In the genomic region with DNA sequence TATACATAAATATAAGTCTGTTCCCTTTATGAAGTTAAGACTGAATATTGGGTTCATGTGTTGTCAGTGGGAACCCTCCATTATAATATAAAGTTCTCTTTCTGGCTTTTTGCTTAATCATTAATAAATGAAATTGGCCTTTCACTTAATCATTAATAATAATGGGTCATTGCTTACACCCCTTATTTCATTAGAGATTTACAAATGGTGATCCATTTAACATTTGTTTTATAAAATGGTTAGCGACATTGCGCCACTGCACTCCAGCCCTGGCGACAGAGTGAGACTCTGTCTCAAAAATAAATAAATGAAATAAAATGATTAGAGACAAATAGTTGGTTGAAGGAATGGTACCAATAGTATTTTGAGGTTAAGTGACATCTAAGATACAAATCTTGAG, we compare ENCODE assay signal across 12 cellular contexts. TPM values are rescaled to one million over a fixed set of nuclear protein-coding genes. Genes with fewer than 3 reads are reported as not detected.
"Had no signal": no experiment of that assay in that cellular context is flagged by ENCODE, and none has a peak within 500 bp of the region (broad histone marks: within the 10 kb centered on the region; RNA-seq: fewer than 3 reads in every experiment).

No MANE protein-coding gene starts in this region.

- H3K9ac ChIP-seq: GM23248 had no signal

- H3K36me3 ChIP-seq: HAP-1 had no signal

- H3K4me1 ChIP-seq: HAP-1 had no signal

- H3K4me3 ChIP-seq: GM23248, GM23338, HAP-1 had no signal

- DNase-seq: GM23248, GOT3, H7, H9, HCEC 1CT, HFFc6 had no signal

- H2AFZ ChIP-seq: GM23248, GM23338 had no signal

- ATAC-seq: GM23338, HCT116 had no signal

- H3K9me3 ChIP-seq: HAP-1 had no signal

- H3K27ac ChIP-seq: GM23248 had no signal

- FAIRE-seq: H1, H54 had no signal

- H3K4me2 ChIP-seq: GM23338 had no signal

RNA-seq across cellular contexts. Expression of a gene that starts 18.5 kb away (rescaled TPM):
- total RNA-seq: H1, H4, HFFc6 had no signal

RNA-seq across cellular contexts. Expression of a gene that starts 39.0 kb away (rescaled TPM):
- total RNA-seq: H4 had no signal

RNA-seq across cellular contexts. Expression of a gene that starts 43.4 kb away (rescaled TPM):
- total RNA-seq: GM23248, GM23338, H4, H7, H9, HFFc6 had no signal
- polyA plus RNA-seq: GM23248 had no signal

RNA-seq across cellular contexts. Expression of a gene that starts 50.6 kb away (rescaled TPM):
- total RNA-seq: GM23248, GM23338, H1, H4, HFFc6 had no signal
- polyA plus RNA-seq: GM23248, GM23338 had no signal
